In the genomic region with DNA sequence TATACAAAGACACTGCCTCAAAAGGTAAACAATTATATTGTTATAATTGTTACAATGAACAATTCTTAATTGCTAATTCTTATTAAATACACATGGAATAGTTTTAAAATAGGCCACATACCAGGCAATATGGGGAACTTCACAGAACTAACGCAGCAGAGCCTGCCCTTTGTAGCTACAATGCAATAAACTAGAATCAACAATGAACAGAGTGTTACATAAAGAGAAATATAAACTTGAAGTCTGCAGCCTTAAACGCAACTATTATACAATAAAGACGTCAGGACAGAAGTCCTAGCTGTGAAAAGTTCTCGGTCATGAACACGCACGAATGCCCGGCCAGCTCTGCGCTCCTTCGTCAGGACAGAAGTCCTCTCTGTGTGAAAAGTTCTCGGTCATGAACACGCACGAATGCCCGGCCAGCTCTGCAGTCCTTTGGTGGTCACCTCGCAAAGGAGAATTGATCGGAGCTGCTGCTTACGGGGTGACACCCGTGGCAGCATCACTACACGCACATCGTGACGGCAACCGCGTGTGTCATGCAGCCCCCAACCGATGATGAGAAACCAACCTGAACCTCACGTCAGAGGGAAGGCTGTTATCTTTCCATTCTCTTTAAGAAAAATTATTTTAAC, we compare ENCODE assay signal across 16 cellular contexts. TPM values are rescaled to one million over a fixed set of nuclear protein-coding genes. Genes with fewer than 3 reads are reported as not detected.
"Had no signal": no experiment of that assay in that cellular context is flagged by ENCODE, and none has a peak within 500 bp of the region (broad histone marks: within the 10 kb centered on the region; RNA-seq: fewer than 3 reads in every experiment).

No MANE protein-coding gene starts in this region.

RNA-seq across cellular contexts. Expression of a gene that starts 23.0 kb away (rescaled TPM):
- total RNA-seq: activated B cell treated with CpG ODN at 0.5 μM for 24 hours; activated CD4-positive, alpha-beta memory T cell treated with anti-CD3 and anti-CD28 coated beads for 36 hours; activated CD4-positive, alpha-beta T cell treated with anti-CD3 and anti-CD28 coated beads, Interleukin-2, amount 10 ng/mL, durations not matched to agents 24 days and 14 days; activated CD8-positive, alpha-beta memory T cell treated with anti-CD3 and anti-CD28 coated beads for 36 hours; activated CD8-positive, alpha-beta T cell treated with anti-CD3 and anti-CD28 coated beads for 36 hours; activated naive CD4-positive, alpha-beta T cell treated with anti-CD3 and anti-CD28 coated beads for 36 hours; activated naive CD4-positive, alpha-beta T cell treated with anti-CD3 and anti-CD28 coated beads, Interleukin-2, amount 50 U/mL, for 72 hours; activated naive CD8-positive, alpha-beta T cell treated with anti-CD3 and anti-CD28 coated beads for 36 hours; activated T-cell treated with anti-CD3 and anti-CD28 coated beads, Interleukin-2, amount 50 U/mL, for 4 hours; activated T-cell treated with anti-CD3 and anti-CD28 coated beads, Interleukin-2, amount 50 U/mL, for 72 hours; activated T-helper 1 cell treated with anti-CD3 and anti-CD28 coated beads, Interleukin-12 subunit alpha, Interleukin-12 subunit beta, Interleukin-2, Interleukin-4 antibody, amounts not matched to agents 30 ng/mL and 10 ng/mL and 1 ng/mL, durations not matched to agents 14 hours and 24 hours and 36 hours; activated T-helper 17 cell treated with anti-CD3 and anti-CD28 coated beads, Interleukin-2, amount 50 U/mL, for 72 hours; aorta; astrocyte; body of pancreas had no signal
- polyA plus RNA-seq: adrenal gland, aorta had no signal

RNA-seq across cellular contexts. Expression of a gene that starts 43.0 kb away (rescaled TPM):
- total RNA-seq: activated B cell treated with CpG ODN at 0.5 μM for 24 hours; activated CD4-positive, alpha-beta memory T cell treated with anti-CD3 and anti-CD28 coated beads for 36 hours; activated CD8-positive, alpha-beta memory T cell treated with anti-CD3 and anti-CD28 coated beads for 36 hours; activated CD8-positive, alpha-beta T cell treated with anti-CD3 and anti-CD28 coated beads for 36 hours; activated naive CD4-positive, alpha-beta T cell treated with anti-CD3 and anti-CD28 coated beads for 36 hours; activated naive CD4-positive, alpha-beta T cell treated with anti-CD3 and anti-CD28 coated beads, Interleukin-2, amount 50 U/mL, for 72 hours; activated naive CD8-positive, alpha-beta T cell treated with anti-CD3 and anti-CD28 coated beads for 36 hours; activated T-cell treated with anti-CD3 and anti-CD28 coated beads, Interleukin-2, amount 50 U/mL, for 72 hours; activated T-helper 17 cell treated with anti-CD3 and anti-CD28 coated beads, Interleukin-2, amount 50 U/mL, for 72 hours; astrocyte had no signal
